23 cellular contexts compared by ENCODE assay signal in the genomic region with DNA sequence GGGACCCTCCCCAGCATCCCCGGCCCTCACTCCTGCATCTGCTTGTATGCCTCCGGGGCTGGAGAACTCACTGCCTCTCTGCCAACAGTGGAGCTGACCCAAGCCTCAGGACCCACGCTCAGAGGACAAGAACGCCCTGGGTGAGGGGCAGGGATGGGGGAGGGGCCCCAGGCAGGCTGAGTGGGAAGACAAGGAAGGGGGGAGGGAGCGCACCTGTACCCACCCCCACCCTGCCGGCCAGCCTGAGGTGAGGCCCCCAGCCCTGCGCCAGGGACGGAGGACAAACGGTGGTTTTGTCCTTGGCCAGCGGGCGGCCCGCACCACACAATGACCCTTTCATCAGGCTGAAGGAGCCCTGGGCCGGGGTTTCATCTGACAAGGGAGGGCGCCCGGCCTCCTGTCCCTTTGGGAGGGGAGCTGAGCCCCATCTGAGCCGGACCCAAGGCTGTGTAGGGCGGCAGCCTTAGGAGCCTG. TPM values are rescaled to one million over a fixed set of nuclear protein-coding genes. Genes with fewer than 3 reads are reported as not detected.
"Had no signal": no experiment of that assay in that cellular context is flagged by ENCODE, and none has a peak within 500 bp of the region (broad histone marks: within the 10 kb centered on the region; RNA-seq: fewer than 3 reads in every experiment).

No MANE protein-coding gene starts in this region.

- H3K4me3 Mint-ChIP-seq: activated CD4-positive, alpha-beta memory T cell treated with anti-CD3 and anti-CD28 coated beads, Interleukin-2, amount 10 ng/mL, durations not matched to agents 7 days and 5 days; activated CD4-positive, alpha-beta T cell treated with anti-CD3 and anti-CD28 coated beads, Interleukin-2, amount 10 ng/mL, durations not matched to agents 24 days and 14 days; activated naive CD4-positive, alpha-beta T cell treated with anti-CD3 and anti-CD28 coated beads, Interleukin-2, amount 50 U/mL, for 24 hours; nephron; stimulated activated effector memory CD8-positive, alpha-beta T cell treated with anti-CD3 and anti-CD28 coated beads, Interleukin-12 subunit alpha, Interleukin-12 subunit beta, amount 100 ng/mL, for 72 hours; T-helper 17 cell had no signal

- H3K27ac ChIP-seq: brain microvascular endothelial cell, uterus had no signal

- H3K9me3 ChIP-seq: uterus had no signal

- H3K4me3 ChIP-seq: uterus had no signal

- ATAC-seq: esophagus mucosa; left ventricle myocardium superior; sciatic nerve; stimulated activated effector memory CD8-positive, alpha-beta T cell treated with anti-CD3 and anti-CD28 coated beads, Interleukin-12 subunit alpha, Interleukin-12 subunit beta, amount 100 ng/mL, for 72 hours; T-helper 17 cell had no signal

- H3K27ac Mint-ChIP-seq: activated CD4-positive, alpha-beta memory T cell treated with anti-CD3 and anti-CD28 coated beads, Interleukin-2, amount 10 ng/mL, durations not matched to agents 7 days and 5 days; activated CD4-positive, alpha-beta T cell treated with anti-CD3 and anti-CD28 coated beads, Interleukin-2, amount 10 ng/mL, durations not matched to agents 24 days and 14 days; activated naive CD4-positive, alpha-beta T cell treated with anti-CD3 and anti-CD28 coated beads, Interleukin-2, amount 50 U/mL, for 24 hours; nephron; stimulated activated effector memory CD8-positive, alpha-beta T cell treated with anti-CD3 and anti-CD28 coated beads, Interleukin-12 subunit alpha, Interleukin-12 subunit beta, amount 100 ng/mL, for 72 hours; T-helper 17 cell had no signal

- DNase-seq: activated CD4-positive, alpha-beta memory T cell treated with anti-CD3 and anti-CD28 coated beads, Interleukin-2, amount 10 ng/mL, durations not matched to agents 7 days and 5 days; activated CD4-positive, alpha-beta T cell treated with anti-CD3 and anti-CD28 coated beads, Interleukin-2, amount 10 ng/mL, durations not matched to agents 24 days and 14 days; activated effector memory CD4-positive, alpha-beta T cell treated with anti-CD3 and anti-CD28 coated beads, Interleukin-2, amount 50 U/mL, for 16 hours; brain microvascular endothelial cell; dermis blood vessel endothelial cell; effector memory CD4-positive, alpha-beta T cell; foreskin melanocyte; hippocampal formation; left ventricle myocardium superior; mammary epithelial cell; occipital lobe; small intestine; stimulated activated CD4-positive, alpha-beta T cell treated with anti-CD3 and anti-CD28 coated beads, Interleukin-2, amount 100 ng/mL, for 24 hours; T-helper 17 cell; trophoblast cell; uterus had no signal

- H3K9me3 Mint-ChIP-seq: activated CD4-positive, alpha-beta memory T cell treated with anti-CD3 and anti-CD28 coated beads, Interleukin-2, amount 10 ng/mL, durations not matched to agents 7 days and 5 days; activated CD4-positive, alpha-beta T cell treated with anti-CD3 and anti-CD28 coated beads, Interleukin-2, amount 10 ng/mL, durations not matched to agents 24 days and 14 days; activated naive CD4-positive, alpha-beta T cell treated with anti-CD3 and anti-CD28 coated beads, Interleukin-2, amount 50 U/mL, for 24 hours; nephron; stimulated activated effector memory CD8-positive, alpha-beta T cell treated with anti-CD3 and anti-CD28 coated beads, Interleukin-12 subunit alpha, Interleukin-12 subunit beta, amount 100 ng/mL, for 72 hours had no signal

- H3K36me3 Mint-ChIP-seq: activated naive CD4-positive, alpha-beta T cell treated with anti-CD3 and anti-CD28 coated beads, Interleukin-2, amount 50 U/mL, for 24 hours; stimulated activated effector memory CD8-positive, alpha-beta T cell treated with anti-CD3 and anti-CD28 coated beads, Interleukin-12 subunit alpha, Interleukin-12 subunit beta, amount 100 ng/mL, for 72 hours had no signal

- FAIRE-seq: endothelial cell of umbilical vein, islet of Langerhans, small intestine had no signal

- H3K36me3 ChIP-seq: brain microvascular endothelial cell, uterus had no signal

- H3K4me1 Mint-ChIP-seq: activated CD4-positive, alpha-beta memory T cell treated with anti-CD3 and anti-CD28 coated beads, Interleukin-2, amount 10 ng/mL, durations not matched to agents 7 days and 5 days; activated CD4-positive, alpha-beta T cell treated with anti-CD3 and anti-CD28 coated beads, Interleukin-2, amount 10 ng/mL, durations not matched to agents 24 days and 14 days; activated naive CD4-positive, alpha-beta T cell treated with anti-CD3 and anti-CD28 coated beads, Interleukin-2, amount 50 U/mL, for 24 hours; stimulated activated effector memory CD8-positive, alpha-beta T cell treated with anti-CD3 and anti-CD28 coated beads, Interleukin-12 subunit alpha, Interleukin-12 subunit beta, amount 100 ng/mL, for 72 hours had no signal

RNA-seq across cellular contexts. Expression of a gene that starts 10.0 kb away (rescaled TPM):
- total RNA-seq: activated CD4-positive, alpha-beta memory T cell treated with anti-CD3 and anti-CD28 coated beads, Interleukin-2, amount 10 ng/mL, durations not matched to agents 7 days and 5 days; activated CD4-positive, alpha-beta T cell treated with anti-CD3 and anti-CD28 coated beads, Interleukin-2, amount 10 ng/mL, durations not matched to agents 24 days and 14 days; dermis blood vessel endothelial cell; endothelial cell of umbilical vein; left ventricle myocardium superior; sciatic nerve; T-helper 17 cell had no signal
- polyA plus RNA-seq: endothelial cell of umbilical vein had no signal
